In genomic region chr9:136847827-136848392, GRCh38 we compare ENCODE assay signal across 1 cellular context.
TF ChIP-seq lines count a peak whose summit lies in the region.

No MANE protein-coding gene starts in this region.

TF ChIP-seq in K562, 482 proteins besides CTCF, POLR2A, EP300 and RAD21 (continued from another document and continues in another):
- no peak for TF ChIP-seq C11orf30 (IDR thresholded peaks at IDR 0.05; ENCODE audit: low read depth)
- no peak for TF ChIP-seq NR2C2 (CRISPR knock-in tag; IDR thresholded peaks at IDR 0.05)
- peak; percentile 42; the same call in 1 of the 2 replicates for TF ChIP-seq NR2C2 (tag; IDR thresholded peaks at IDR 0.05)
- TF ChIP-seq RBM34 (IDR thresholded peaks at IDR 0.05; ENCODE audit: borderline replicate concordance, insufficient read depth, low read length), result no peak
- TF ChIP-seq CEBPZ (IDR thresholded peaks at IDR 0.05; ENCODE audit: borderline replicate concordance, low read depth, low read length), result no peak
- peak; percentile 88 for TF ChIP-seq SUPT5H (IDR thresholded peaks at IDR 0.05)
- 0 out of 2 replicates have a peak, but pooled peaks have one; percentile 43 for TF ChIP-seq HIVEP1 (CRISPR knock-in tag; IDR thresholded peaks at IDR 0.05)
- TF ChIP-seq NR2F6 (CRISPR knock-in tag; IDR thresholded peaks at IDR 0.05), result no peak
- no peak for TF ChIP-seq NELFE (IDR thresholded peaks at IDR 0.05; ENCODE audit: insufficient read depth, insufficient read length)
- TF ChIP-seq ATF1 (CRISPR knock-in tag; IDR thresholded peaks at IDR 0.05), result no peak
- peak; percentile 42 for TF ChIP-seq ATF1 (tag; IDR thresholded peaks at IDR 0.05)
- TF ChIP-seq GABPB1 (CRISPR knock-in tag; IDR thresholded peaks at IDR 0.05), result no peak; the same call in 1 of the 2 replicates
- TF ChIP-seq MYNN (IDR thresholded peaks at IDR 0.05), result no peak
- TF ChIP-seq MYNN (CRISPR knock-in tag; IDR thresholded peaks at IDR 0.05), result no peak
- TF ChIP-seq ZNF696 (CRISPR knock-in tag; conservative IDR thresholded peaks at IDR 0.05), result no peak
- no peak; the same call in 1 of the 2 replicates for TF ChIP-seq MBD2 (IDR thresholded peaks at IDR 0.05; ENCODE audit: borderline replicate concordance, low read depth)
- no peak for TF ChIP-seq IRF9 (tag; IDR thresholded peaks at IDR 0.05)
- no peak for TF ChIP-seq LEF1 (IDR thresholded peaks at IDR 0.05)
- no peak for TF ChIP-seq RBM17 (IDR thresholded peaks at IDR 0.05; ENCODE audit: borderline replicate concordance, low read depth, low read length)
- no peak for TF ChIP-seq CSDE1 (IDR thresholded peaks at IDR 0.05)
- no peak for TF ChIP-seq JUND (IDR thresholded peaks at IDR 0.05; ENCODE audit: borderline replicate concordance, low read depth, low read length)
- TF ChIP-seq JUND (tag; IDR thresholded peaks at IDR 0.05; ENCODE audit: borderline replicate concordance, low read depth, low read length), result no peak
- no peak for TF ChIP-seq ARNT (IDR thresholded peaks at IDR 0.05)
- peak; percentile 46 for TF ChIP-seq MYC (IDR thresholded peaks at IDR 0.05; ENCODE audit: low read depth, low read length)
- TF ChIP-seq MYC (CRISPR knock-in tag; IDR thresholded peaks at IDR 0.05; ENCODE audit: borderline replicate concordance, low read depth), result peak; percentile 87; the same call in 1 of the 2 replicates
- TF ChIP-seq THAP7 (CRISPR knock-in tag; IDR thresholded peaks at IDR 0.05), result no peak
- TF ChIP-seq CTBP1 (IDR thresholded peaks at IDR 0.05; ENCODE audit: borderline replicate concordance), result peak; percentile 85
- TF ChIP-seq HNRNPH1 (optimal IDR thresholded peaks at IDR 0.05; ENCODE audit: low read depth, low read length), result no peak
- no peak for TF ChIP-seq MECOM (CRISPR knock-in tag; IDR thresholded peaks at IDR 0.05)
- TF ChIP-seq HDAC8 (tag; IDR thresholded peaks at IDR 0.05), result 0 out of 2 replicates have a peak, but pooled peaks have one; percentile 41
- peak; percentile 76 for TF ChIP-seq EP400 (IDR thresholded peaks at IDR 0.05)
- TF ChIP-seq ZBTB17 (CRISPR knock-in tag; IDR thresholded peaks at IDR 0.05), result 0 out of 2 replicates have a peak, but pooled peaks have one; percentile 50
- no peak for TF ChIP-seq TCF7L2 (IDR thresholded peaks at IDR 0.05; ENCODE audit: low read depth, low read length)
- TF ChIP-seq SIRT6 (IDR thresholded peaks at IDR 0.05; ENCODE audit: low read depth, low read length), result no peak
- no peak for TF ChIP-seq XRCC5 (IDR thresholded peaks at IDR 0.05; ENCODE audit: low read depth, low read length)
- TF ChIP-seq EHMT2 (IDR thresholded peaks at IDR 0.05), result no peak
- no peak for TF ChIP-seq BCLAF1 (IDR thresholded peaks at IDR 0.05; ENCODE audit: borderline replicate concordance in 1 of 2, control insufficient read depth in 1 of 2, low read depth in 2 of 2, low read length in 1 of 2)
- TF ChIP-seq JUNB (CRISPR knock-in tag; conservative IDR thresholded peaks at IDR 0.05), result no peak
- no peak for TF ChIP-seq MYBL2 (IDR thresholded peaks at IDR 0.05; ENCODE audit: low read depth)
- TF ChIP-seq MYBL2 (CRISPR knock-in tag; IDR thresholded peaks at IDR 0.05; ENCODE audit: borderline replicate concordance), result no peak
- no peak for TF ChIP-seq SNIP1 (IDR thresholded peaks at IDR 0.05; ENCODE audit: low read depth)
- 0 out of 2 replicates have a peak, but pooled peaks have one; percentile 5 for TF ChIP-seq TCF3 (CRISPR knock-in tag; IDR thresholded peaks at IDR 0.05)
- no peak for TF ChIP-seq SMARCC2 (IDR thresholded peaks at IDR 0.05; ENCODE audit: low read depth)
- no peak for TF ChIP-seq TEAD1 (CRISPR knock-in tag; IDR thresholded peaks at IDR 0.05)
- no peak for TF ChIP-seq NCOA1 (IDR thresholded peaks at IDR 0.05; ENCODE audit: low read depth)
- no peak for TF ChIP-seq CCAR2 (IDR thresholded peaks at IDR 0.05; ENCODE audit: low read depth, low read length)
- no peak for TF ChIP-seq HES1 (IDR thresholded peaks at IDR 0.05; ENCODE audit: low read depth)
- TF ChIP-seq ELK1 (CRISPR knock-in tag; IDR thresholded peaks at IDR 0.05), result no peak
- TF ChIP-seq HDAC3 (IDR thresholded peaks at IDR 0.05; ENCODE audit: borderline replicate concordance, partially characterized antibody), result no peak
- TF ChIP-seq HDAC1 (IDR thresholded peaks at IDR 0.05), result 0 out of 4 replicates have a peak, but pooled peaks of 1 of the 2 experiments have one; percentile 69
- no peak for TF ChIP-seq NCOA2 (IDR thresholded peaks at IDR 0.05; ENCODE audit: partially characterized antibody in 2 of 2)
- TF ChIP-seq ZC3H8 (IDR thresholded peaks at IDR 0.05), result no peak
- TF ChIP-seq THAP12 (CRISPR knock-in tag; IDR thresholded peaks at IDR 0.05), result peak; percentile 62; the same call in 1 of the 2 replicates
- no peak for TF ChIP-seq NR0B1 (IDR thresholded peaks at IDR 0.05; ENCODE audit: partially characterized antibody)
- no peak for TF ChIP-seq ZNF668 (CRISPR knock-in tag; IDR thresholded peaks at IDR 0.05)
- no peak for TF ChIP-seq ZNF134 (CRISPR knock-in tag; conservative IDR thresholded peaks at IDR 0.05)
- no peak for TF ChIP-seq IRF2 (CRISPR knock-in tag; IDR thresholded peaks at IDR 0.05)
- TF ChIP-seq ZNF511 (CRISPR knock-in tag; IDR thresholded peaks at IDR 0.05), result no peak
- TF ChIP-seq HMBOX1 (IDR thresholded peaks at IDR 0.05), result no peak
- no peak for TF ChIP-seq BDP1 (IDR thresholded peaks at IDR 0.05; ENCODE audit: insufficient read depth, insufficient read length)
- TF ChIP-seq TAF1 (IDR thresholded peaks at IDR 0.05; ENCODE audit: control insufficient read depth, extremely low read depth, insufficient read depth, low read length, severe bottlenecking), result peak; percentile 30
